In genomic region chr22:28800308-28801041, GRCh38 we compare ENCODE assay signal across 1 cellular context.
TF ChIP-seq lines count a peak whose summit lies in the region.

TSS of gene XBP1 (minus strand) at chr22:28800569.

TF ChIP-seq in HepG2, 621 proteins besides CTCF, POLR2A, EP300 and RAD21 (continued from another document and continues in another):
- TF ChIP-seq, protein P1, sequence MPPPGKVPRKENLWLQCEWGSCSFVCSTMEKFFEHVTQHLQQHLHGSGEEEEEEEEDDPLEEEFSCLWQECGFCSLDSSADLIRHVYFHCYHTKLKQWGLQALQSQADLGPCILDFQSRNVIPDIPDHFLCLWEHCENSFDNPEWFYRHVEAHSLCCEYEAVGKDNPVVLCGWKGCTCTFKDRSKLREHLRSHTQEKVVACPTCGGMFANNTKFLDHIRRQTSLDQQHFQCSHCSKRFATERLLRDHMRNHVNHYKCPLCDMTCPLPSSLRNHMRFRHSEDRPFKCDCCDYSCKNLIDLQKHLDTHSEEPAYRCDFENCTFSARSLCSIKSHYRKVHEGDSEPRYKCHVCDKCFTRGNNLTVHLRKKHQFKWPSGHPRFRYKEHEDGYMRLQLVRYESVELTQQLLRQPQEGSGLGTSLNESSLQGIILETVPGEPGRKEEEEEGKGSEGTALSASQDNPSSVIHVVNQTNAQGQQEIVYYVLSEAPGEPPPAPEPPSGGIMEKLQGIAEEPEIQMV (CRISPR knock-in tag; IDR thresholded peaks at IDR 0.05; ENCODE audit: low read depth) = peak; percentile 51
- TF ChIP-seq ZNF737 (CRISPR knock-in tag; IDR thresholded peaks at IDR 0.05; ENCODE audit: borderline replicate concordance) (no peak), ZNF234 (CRISPR knock-in tag; conservative IDR thresholded peaks at IDR 0.05) (no peak), SMYD3 (CRISPR knock-in tag; IDR thresholded peaks at IDR 0.05) (no peak), RARA (CRISPR knock-in tag; IDR thresholded peaks at IDR 0.05) (peak; percentile 48; the same call in 1 of the 2 replicates), FOXP1 (IDR thresholded peaks at IDR 0.05) (no peak), FOXP1 (CRISPR knock-in tag; IDR thresholded peaks at IDR 0.05) (no peak), ZSCAN29 (CRISPR knock-in tag; conservative IDR thresholded peaks at IDR 0.05) (0 out of 2 replicates have a peak, but pooled peaks have one; percentile 50), ZNF232 (CRISPR knock-in tag; IDR thresholded peaks at IDR 0.05; ENCODE audit: borderline replicate concordance) (peak; percentile 52; the same call in 1 of the 2 replicates), ZMYM3 (CRISPR knock-in tag; IDR thresholded peaks at IDR 0.05) (peak; percentile 17; the same call in 1 of the 2 replicates), MBNL3 (CRISPR knock-in tag; conservative IDR thresholded peaks at IDR 0.05) (no peak), AHDC1 (CRISPR knock-in tag; IDR thresholded peaks at IDR 0.05; ENCODE audit: borderline replicate concordance) (peak; percentile 49), ZNF773 (CRISPR knock-in tag; IDR thresholded peaks at IDR 0.05; ENCODE audit: borderline replicate concordance) (no peak), ZNF749 (CRISPR knock-in tag; IDR thresholded peaks at IDR 0.05; ENCODE audit: borderline replicate concordance) (peak; percentile 78), MED1 (CRISPR knock-in tag; IDR thresholded peaks at IDR 0.05) (peak; percentile 69), HOXA3 (CRISPR knock-in tag; IDR thresholded peaks at IDR 0.05) (peak; percentile 88), NR2F2 (IDR thresholded peaks at IDR 0.05; ENCODE audit: borderline replicate concordance, low read depth) (peak; percentile 55; the same call in 1 of the 2 replicates), PAX8 (CRISPR knock-in tag; IDR thresholded peaks at IDR 0.05; ENCODE audit: borderline replicate concordance) (0 out of 2 replicates have a peak, but pooled peaks have one; percentile 23), NR2F1 (CRISPR knock-in tag; IDR thresholded peaks at IDR 0.05) (0 out of 4 replicates have a peak, but pooled peaks of 1 of the 2 experiments have one; percentile 10), THAP11 (CRISPR knock-in tag; IDR thresholded peaks at IDR 0.05) (peak; percentile 71), HIVEP1 (CRISPR knock-in tag; IDR thresholded peaks at IDR 0.05) (peak; percentile 74; the same call in 1 of the 2 replicates), FOSL1 (CRISPR knock-in tag; IDR thresholded peaks at IDR 0.05; ENCODE audit: borderline replicate concordance) (no peak), ZNF83 (CRISPR knock-in tag; IDR thresholded peaks at IDR 0.05; ENCODE audit: borderline replicate concordance) (0 out of 2 replicates have a peak, but pooled peaks have one; percentile 39), RBM22 (optimal IDR thresholded peaks at IDR 0.05; ENCODE audit: low read length) (peak; percentile 61), ZNF7 (CRISPR knock-in tag; IDR thresholded peaks at IDR 0.05) (no peak), ARID2 (CRISPR knock-in tag; IDR thresholded peaks at IDR 0.05; ENCODE audit: borderline replicate concordance) (no peak), HES4 (CRISPR knock-in tag; IDR thresholded peaks at IDR 0.05; ENCODE audit: borderline replicate concordance) (peak; percentile 80), TFE3 (CRISPR knock-in tag; IDR thresholded peaks at IDR 0.05) (peak; percentile 48; the same call in 1 of the 2 replicates), ZNF138 (CRISPR knock-in tag; IDR thresholded peaks at IDR 0.05; ENCODE audit: low read depth) (peak; percentile 85; the same call in 1 of the 2 replicates), BRD4 (CRISPR knock-in tag; IDR thresholded peaks at IDR 0.05) (peak; percentile 75), YY1 (IDR thresholded peaks at IDR 0.05; ENCODE audit: insufficient read depth, insufficient replicate concordance, low read depth, low read length) (peak; percentile 81), KDM3A (CRISPR knock-in tag; IDR thresholded peaks at IDR 0.05; ENCODE audit: low read depth) (no peak), ATF5 (CRISPR knock-in tag; IDR thresholded peaks at IDR 0.05; ENCODE audit: low read depth) (peak; percentile 66; the same call in 1 of the 2 replicates), KDM5B (CRISPR knock-in tag; IDR thresholded peaks at IDR 0.05; ENCODE audit: borderline replicate concordance) (peak; percentile 91; the same call in 1 of the 2 replicates), ZNF460 (CRISPR knock-in tag; IDR thresholded peaks at IDR 0.05; ENCODE audit: borderline replicate concordance) (peak; percentile 32; the same call in 1 of the 2 replicates), PRPF4 (IDR thresholded peaks at IDR 0.05; ENCODE audit: low read depth, low read length, poor library complexity, severe bottlenecking) (no peak), CCAR2 (optimal IDR thresholded peaks at IDR 0.05; ENCODE audit: low read depth, low read length) (no peak), NFYB (CRISPR knock-in tag; IDR thresholded peaks at IDR 0.05) (peak; percentile 85), ZNF567 (CRISPR knock-in tag; IDR thresholded peaks at IDR 0.05; ENCODE audit: borderline replicate concordance) (peak; percentile 27; the same call in 1 of the 2 replicates), POGZ (CRISPR knock-in tag; IDR thresholded peaks at IDR 0.05) (peak; percentile 55), SP1 (IDR thresholded peaks at IDR 0.05) (no peak), SP1 (CRISPR knock-in tag; IDR thresholded peaks at IDR 0.05) (peak; percentile 72), SRF (IDR thresholded peaks at IDR 0.05; ENCODE audit: low read depth, low read length) (no peak), RBM39 (IDR thresholded peaks at IDR 0.05; ENCODE audit: low read depth, low read length, poor library complexity, severe bottlenecking) (peak; percentile 62), BRCA1 (CRISPR knock-in tag; IDR thresholded peaks at IDR 0.05) (0 out of 2 replicates have a peak, but pooled peaks have one; percentile 68), ZNF235 (CRISPR knock-in tag; IDR thresholded peaks at IDR 0.05; ENCODE audit: borderline replicate concordance) (0 out of 2 replicates have a peak, but pooled peaks have one; percentile 26), IKZF4 (CRISPR knock-in tag; IDR thresholded peaks at IDR 0.05; ENCODE audit: borderline replicate concordance, low read depth, not compliant biosample characterization) (peak; percentile 83), PRMT3 (CRISPR knock-in tag; IDR thresholded peaks at IDR 0.05; ENCODE audit: borderline replicate concordance, low read depth) (0 out of 2 replicates have a peak, but pooled peaks have one; percentile 60), ZNF501 (CRISPR knock-in tag; IDR thresholded peaks at IDR 0.05) (peak; percentile 44; the same call in 1 of the 2 replicates), ZNF564 (CRISPR knock-in tag; IDR thresholded peaks at IDR 0.05) (peak; percentile 49; the same call in 1 of the 2 replicates), GATAD2A (CRISPR knock-in tag; IDR thresholded peaks at IDR 0.05) (peak; percentile 64; the same call in 1 of the 2 replicates), ZKSCAN8 (CRISPR knock-in tag; IDR thresholded peaks at IDR 0.05; ENCODE audit: borderline replicate concordance) (no peak)
- TF ChIP-seq, protein P2, sequence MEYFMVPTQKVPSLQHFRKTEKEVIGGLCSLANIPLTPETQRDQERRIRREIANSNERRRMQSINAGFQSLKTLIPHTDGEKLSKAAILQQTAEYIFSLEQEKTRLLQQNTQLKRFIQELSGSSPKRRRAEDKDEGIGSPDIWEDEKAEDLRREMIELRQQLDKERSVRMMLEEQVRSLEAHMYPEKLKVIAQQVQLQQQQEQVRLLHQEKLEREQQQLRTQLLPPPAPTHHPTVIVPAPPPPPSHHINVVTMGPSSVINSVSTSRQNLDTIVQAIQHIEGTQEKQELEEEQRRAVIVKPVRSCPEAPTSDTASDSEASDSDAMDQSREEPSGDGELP (IDR thresholded peaks at IDR 0.05; ENCODE audit: borderline replicate concordance, low read depth) = no peak; the same call in 1 of the 2 replicates
- TF ChIP-seq, protein P3, sequence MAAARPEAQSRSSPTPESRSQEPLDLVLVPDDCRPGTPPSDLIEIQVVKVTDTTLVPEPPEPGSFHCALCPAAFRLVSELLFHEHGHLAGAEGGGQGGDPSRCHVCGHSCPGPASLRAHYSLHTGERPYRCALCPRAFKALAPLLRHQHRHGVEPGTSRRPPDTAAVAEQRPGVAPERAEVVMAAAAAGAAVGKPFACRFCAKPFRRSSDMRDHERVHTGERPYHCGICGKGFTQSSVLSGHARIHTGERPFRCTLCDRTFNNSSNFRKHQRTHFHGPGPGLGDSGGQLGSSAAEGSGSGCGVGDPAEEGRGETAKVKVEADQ (CRISPR knock-in tag; IDR thresholded peaks at IDR 0.05; ENCODE audit: borderline replicate concordance) = peak; percentile 78; the same call in 1 of the 2 replicates
- TF ChIP-seq, protein P4, sequence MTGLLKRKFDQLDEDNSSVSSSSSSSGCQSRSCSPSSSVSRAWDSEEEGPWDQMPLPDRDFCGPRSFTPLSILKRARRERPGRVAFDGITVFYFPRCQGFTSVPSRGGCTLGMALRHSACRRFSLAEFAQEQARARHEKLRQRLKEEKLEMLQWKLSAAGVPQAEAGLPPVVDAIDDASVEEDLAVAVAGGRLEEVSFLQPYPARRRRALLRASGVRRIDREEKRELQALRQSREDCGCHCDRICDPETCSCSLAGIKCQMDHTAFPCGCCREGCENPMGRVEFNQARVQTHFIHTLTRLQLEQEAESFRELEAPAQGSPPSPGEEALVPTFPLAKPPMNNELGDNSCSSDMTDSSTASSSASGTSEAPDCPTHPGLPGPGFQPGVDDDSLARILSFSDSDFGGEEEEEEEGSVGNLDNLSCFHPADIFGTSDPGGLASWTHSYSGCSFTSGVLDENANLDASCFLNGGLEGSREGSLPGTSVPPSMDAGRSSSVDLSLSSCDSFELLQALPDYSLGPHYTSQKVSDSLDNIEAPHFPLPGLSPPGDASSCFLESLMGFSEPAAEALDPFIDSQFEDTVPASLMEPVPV (CRISPR knock-in tag; IDR thresholded peaks at IDR 0.05) = 0 out of 2 replicates have a peak, but pooled peaks have one; percentile 24
- TF ChIP-seq, protein P5, sequence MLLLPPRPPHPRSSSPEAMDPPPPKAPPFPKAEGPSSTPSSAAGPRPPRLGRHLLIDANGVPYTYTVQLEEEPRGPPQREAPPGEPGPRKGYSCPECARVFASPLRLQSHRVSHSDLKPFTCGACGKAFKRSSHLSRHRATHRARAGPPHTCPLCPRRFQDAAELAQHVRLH (CRISPR knock-in tag; IDR thresholded peaks at IDR 0.05; ENCODE audit: borderline replicate concordance, low read depth) = 0 out of 2 replicates have a peak, but pooled peaks have one; percentile 47
- TF ChIP-seq, protein P6, sequence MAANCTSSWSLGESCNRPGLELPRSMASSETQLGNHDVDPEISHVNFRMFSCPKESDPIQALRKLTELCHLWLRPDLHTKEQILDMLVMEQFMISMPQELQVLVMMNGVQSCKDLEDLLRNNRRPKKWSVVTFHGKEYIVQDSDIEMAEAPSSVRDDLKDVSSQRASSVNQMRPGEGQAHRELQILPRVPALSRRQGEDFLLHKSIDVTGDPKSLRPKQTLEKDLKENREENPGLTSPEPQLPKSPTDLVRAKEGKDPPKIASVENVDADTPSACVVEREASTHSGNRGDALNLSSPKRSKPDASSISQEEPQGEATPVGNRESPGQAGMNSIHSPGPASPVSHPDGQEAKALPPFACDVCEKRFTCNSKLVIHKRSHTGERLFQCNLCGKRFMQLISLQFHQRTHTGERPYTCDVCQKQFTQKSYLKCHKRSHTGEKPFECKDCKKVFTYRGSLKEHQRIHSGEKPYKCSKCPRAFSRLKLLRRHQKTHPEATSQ (CRISPR knock-in tag; IDR thresholded peaks at IDR 0.05; ENCODE audit: borderline replicate concordance) = no peak
